Comparison of ENCODE assay signal across 8 cellular contexts in the genomic region with DNA sequence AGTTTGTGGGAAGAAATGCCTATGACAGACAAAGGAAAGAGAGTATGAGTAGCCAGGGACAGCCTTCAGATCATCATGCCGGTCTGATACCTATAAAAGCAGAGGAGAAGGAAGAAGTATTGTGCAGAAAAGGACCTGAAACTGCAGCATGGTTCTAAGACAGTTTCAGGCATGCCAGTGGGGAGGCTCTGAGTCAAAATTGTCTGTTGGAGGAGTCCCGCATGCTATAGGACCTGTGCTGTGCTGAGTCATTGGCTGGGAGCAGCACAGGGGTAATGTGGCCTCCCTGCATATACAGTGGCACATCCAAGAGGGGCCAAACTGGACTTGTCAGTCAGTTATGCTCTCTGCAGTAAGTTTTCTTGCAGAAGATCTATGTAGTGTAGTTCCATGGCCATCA. TPM values are rescaled to one million over a fixed set of nuclear protein-coding genes. Genes with fewer than 3 reads are reported as not detected.
DNase-seq lines count a peak whose midpoint lies in the region; ATAC-seq and TF ChIP-seq lines count a peak whose summit lies in the region.

No MANE protein-coding gene starts in this region.

- H3K9me3 Mint-ChIP-seq in CD4-positive, CD25-positive, alpha-beta regulatory T cell = peaks cover 0 to 2% (median 0%) of the 10 kb centered on the region in 7 donors
- no peaks in the 10 kb centered on the region for H3K9me3 Mint-ChIP-seq in activated B cell treated with CpG ODN at 0.5 μM for 24 hours

- WGBS in GM23248 (ENCODE audit: low coverage in 1 of 2, low lambda C conversion rate in 2 of 2, missing lambda C conversion rate in 2 of 2), 2 experiments = 38 to 39% methylated on average over 2 of the region's 2 CpGs

- in situ Hi-C loops in GM23248 (cut with MboI) = loop anchor here (10.0 kb wide), 1 partner anchor 66 kb away; no protein-coding TSS in a partner anchor

- ATAC-seq in CD4-positive, CD25-positive, alpha-beta regulatory T cell (ENCODE audit: low read depth in 2 of 2) = peak; percentile 39 to 50
- ATAC-seq in HG03097 (IDR thresholded peaks at IDR 0.05; ENCODE audit: low FRiP score, unreplicated experiment) (peak; percentile 99), activated B cell treated with CpG ODN at 0.5 μM for 24 hours (ENCODE audit: low read depth) (peak; percentile 88)

- no peak overlapping the region for H3K27ac Mint-ChIP-seq in CD4-positive, CD25-positive, alpha-beta regulatory T cell
- no peak overlapping the region for H3K27ac Mint-ChIP-seq in activated B cell treated with CpG ODN at 0.5 μM for 24 hours

- H3K4me2 ChIP-seq in GM23248 (ENCODE audit: unreplicated experiment) = no peak overlapping the region

- H3K4me1 Mint-ChIP-seq in CD4-positive, CD25-positive, alpha-beta regulatory T cell = no peaks in the 10 kb centered on the region
- peaks cover 10% of the 10 kb centered on the region for H3K4me1 Mint-ChIP-seq in activated B cell treated with CpG ODN at 0.5 μM for 24 hours

- H3K36me3 Mint-ChIP-seq in CD4-positive, CD25-positive, alpha-beta regulatory T cell = no peaks in the 10 kb centered on the region
- H3K36me3 Mint-ChIP-seq in activated B cell treated with CpG ODN at 0.5 μM for 24 hours (ENCODE audit: low read depth) = no peaks in the 10 kb centered on the region

- H3K27ac ChIP-seq in CD4-positive, CD25-positive, alpha-beta regulatory T cell (ENCODE audit: insufficient read depth, low read length, poor library complexity, severe bottlenecking) = no peak overlapping the region
- H3K27ac ChIP-seq in GM23248 = no peak overlapping the region

- H3K4me3 Mint-ChIP-seq in CD4-positive, CD25-positive, alpha-beta regulatory T cell = no peak overlapping the region
- no peak overlapping the region for H3K4me3 Mint-ChIP-seq in activated B cell treated with CpG ODN at 0.5 μM for 24 hours

- no peaks in the 10 kb centered on the region for H3F3A ChIP-seq in GM23248 (ENCODE audit: insufficient read depth)

- no peak overlapping the region for H3K9ac ChIP-seq in GM23248

- H4K20me1 ChIP-seq in GM23248 (ENCODE audit: insufficient read depth) = no peaks in the 10 kb centered on the region

- POLR2A ChIA-PET in activated B cell treated with CpG ODN at 0.5 μM for 24 hours (lab: Charles Lee) = no interaction called here

- TF ChIP-seq CTCF in activated B cell treated with CpG ODN at 0.5 μM for 24 hours (IDR thresholded peaks at IDR 0.05) = no peak

- peaks cover 39% of the 10 kb centered on the region for H3K27me3 Mint-ChIP-seq in CD4-positive, CD25-positive, alpha-beta regulatory T cell
- peaks cover 15% of the 10 kb centered on the region for H3K27me3 Mint-ChIP-seq in activated B cell treated with CpG ODN at 0.5 μM for 24 hours

- H2AFZ ChIP-seq in GM23248 = no peak overlapping the region

- no peak overlapping the region for H3K4me3 ChIP-seq in CD4-positive, CD25-positive, alpha-beta regulatory T cell (ENCODE audit: low read depth, low read length)
- no peak overlapping the region for H3K4me3 ChIP-seq in GM23248

- H3K79me2 ChIP-seq in GM23248 (ENCODE audit: insufficient read depth) = no peaks in the 10 kb centered on the region

- CTCF ChIA-PET in activated B cell treated with CpG ODN at 0.5 μM for 24 hours (lab: Charles Lee) = no interaction called here

- H3K4me1 ChIP-seq in CD4-positive, CD25-positive, alpha-beta regulatory T cell (ENCODE audit: control insufficient read depth, insufficient read depth, low read length, poor library complexity, severe bottlenecking) = no peaks in the 10 kb centered on the region
- no peaks in the 10 kb centered on the region for H3K4me1 ChIP-seq in GM23248 (ENCODE audit: insufficient read depth)

- DNase-seq in CD4-positive, CD25-positive, alpha-beta regulatory T cell = peak in 1 of 3 donors; percentile 22
- DNase-seq in GM19240 (ENCODE audit: insufficient read length, low spot score) = peak; percentile 31
- DNase-seq in activated B cell treated with CpG ODN at 0.5 μM for 24 hours = no peak
- DNase-seq in midbrain (lab: John Stamatoyannopoulos, UW) = no peak
- DNase-seq in effector CD8-positive, alpha-beta T cell (lab: John Stamatoyannopoulos, UW) = no peak
- DNase-seq in GM23248 = no peak
- DNase-seq in NCI-H524 (lab: John Stamatoyannopoulos, UW) = no peak

- H3K9me3 ChIP-seq in CD4-positive, CD25-positive, alpha-beta regulatory T cell (ENCODE audit: control insufficient read depth in 2 of 2, low read length in 2 of 2) = no peaks in the 10 kb centered on the region
- no peaks in the 10 kb centered on the region for H3K9me3 ChIP-seq in GM23248 (ENCODE audit: low read depth)

- peaks cover 32% of the 10 kb centered on the region for H3K27me3 ChIP-seq in CD4-positive, CD25-positive, alpha-beta regulatory T cell (ENCODE audit: control insufficient read depth, insufficient read depth, low read length)
- H3K27me3 ChIP-seq in GM23248 (replicated peaks; ENCODE audit: insufficient read depth) = peaks cover 42% of the 10 kb centered on the region

- no peaks in the 10 kb centered on the region for H3K36me3 ChIP-seq in CD4-positive, CD25-positive, alpha-beta regulatory T cell (ENCODE audit: control insufficient read depth, insufficient read depth, low read length)
- H3K36me3 ChIP-seq in GM23248 (ENCODE audit: low read depth) = no peaks in the 10 kb centered on the region

- intact Hi-C loops in activated B cell treated with CpG ODN at 0.5 μM for 24 hours (cut with micrococcal nuclease) = no loop called here

- H3K9me2 ChIP-seq in GM23248 (ENCODE audit: insufficient read depth) = no peaks in the 10 kb centered on the region

RNA-seq across cellular contexts. Expression of a gene that starts 40.7 kb away (rescaled TPM):
- total RNA-seq in CD4-positive, CD25-positive, alpha-beta regulatory T cell = not detected
- polyA plus RNA-seq in CD4-positive, CD25-positive, alpha-beta regulatory T cell = not detected
- total RNA-seq in activated B cell treated with CpG ODN at 0.5 μM for 24 hours = not detected in 2 replicates
- total RNA-seq in GM23248 (2014; rRNA removed; shearing (Covaris generic)) = not detected in 2 replicates
- polyA plus RNA-seq in GM23248 (2016; fragmentation: Nextera tagmentation; extraction: Ambion mirVana) = 0.04 TPM in 1 of 2 replicates, not detected in the other

Comparison
In these comparisons a context has a peak if more than half of its experiments do, and no peak if none do; other contexts are left out.
1. ATAC-seq: peak in every context shown above with its lines; median percentile 99 in HG03097; 88 in activated B cell treated with CpG ODN at 0.5 μM for 24 hours; 44 in CD4-positive, CD25-positive, alpha-beta regulatory T cell.